Comparison of ENCODE assay signal across 20 cellular contexts in the genomic region with DNA sequence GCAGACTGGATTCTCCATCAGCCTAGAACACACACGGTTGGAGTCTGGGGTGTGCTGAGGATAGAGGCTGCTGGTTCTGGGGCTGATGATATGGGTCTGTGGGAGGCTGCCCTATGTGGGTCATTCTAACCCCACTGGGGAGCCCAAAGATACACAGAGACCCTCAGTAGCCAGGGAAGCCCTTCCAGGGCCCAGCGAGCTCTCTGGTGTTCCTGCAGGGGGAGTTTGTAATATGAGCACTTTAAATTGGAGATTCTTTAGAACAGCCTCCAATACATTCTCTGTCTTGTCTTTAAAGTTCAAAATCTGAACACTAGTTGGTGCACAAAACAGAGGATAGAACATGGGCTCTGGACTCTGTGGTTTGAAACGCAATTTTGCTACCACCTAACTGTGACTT. TPM values are rescaled to one million over a fixed set of nuclear protein-coding genes. Genes with fewer than 3 reads are reported as not detected.
DNase-seq lines count a peak whose midpoint lies in the region; ATAC-seq, FAIRE-seq and TF ChIP-seq lines count a peak whose summit lies in the region.
"Had no signal": no experiment of that assay in that cellular context is flagged by ENCODE, and none has a peak within 500 bp of the region (broad histone marks: within the 10 kb centered on the region; RNA-seq: fewer than 3 reads in every experiment).

No MANE protein-coding gene starts in this region.

- H3K9me3 Mint-ChIP-seq in endodermal cell = no peaks in the 10 kb centered on the region
- H3K9me3 Mint-ChIP-seq: CD8-positive, alpha-beta memory T cell had no signal

- H3K4me3 ChIP-seq in HepG2 (replicated peaks in 1 of 3; ENCODE audit: insufficient read depth in 1 of 3, low read depth in 2 of 3, low read length in 3 of 3) (no peak overlapping the region), right lobe of liver (no peak overlapping the region), OCI-LY7 (ENCODE audit: low read depth, low read length, poor library complexity, severe bottlenecking) (no peak overlapping the region), endodermal cell (ENCODE audit: low read length) (no peak overlapping the region), right cardiac atrium (ENCODE audit: low read length) (no peak overlapping the region), prostate gland (no peak overlapping the region)
- H3K4me3 ChIP-seq: BLaER1 treated with 17β-estradiol and CSF1 and Interleukin-3, amounts not matched to agents 10 nM and 100 nM had no signal

- H4K20me1 ChIP-seq in HepG2 (ENCODE audit: insufficient read depth, low read length) (peaks cover 5% of the 10 kb centered on the region; the same call in 1 of the 2 replicates), OCI-LY7 (ENCODE audit: insufficient read depth, low read length) (no peaks in the 10 kb centered on the region)
- H4K20me1 ChIP-seq: BLaER1 treated with 17β-estradiol and CSF1 and Interleukin-3, amounts not matched to agents 10 nM and 100 nM had no signal

- ATAC-seq in HepG2 = peak; percentile 21
- ATAC-seq in right lobe of liver = no peak
- ATAC-seq in right cardiac atrium = no peak

- no peak overlapping the region for H3K27ac Mint-ChIP-seq in endodermal cell
- H3K27ac Mint-ChIP-seq: CD8-positive, alpha-beta memory T cell had no signal

- H3K9me3 ChIP-seq in HepG2 (ENCODE audit: low read length) (no peaks in the 10 kb centered on the region), right lobe of liver (no peaks in the 10 kb centered on the region), OCI-LY7 (ENCODE audit: low read length) (no peaks in the 10 kb centered on the region), endodermal cell (ENCODE audit: control insufficient read depth, low read length) (no peaks in the 10 kb centered on the region), right cardiac atrium (ENCODE audit: control insufficient read depth, low read length) (no peaks in the 10 kb centered on the region), prostate gland (no peaks in the 10 kb centered on the region)

- TF ChIP-seq RAD21 in HepG2 (CRISPR knock-in tag; IDR thresholded peaks at IDR 0.05) = no peak

- in situ Hi-C loops in HepG2 (cut with HindIII; ENCODE audit: extremely low pct_ligation_motif_present, low pct_unique_long_range_greater_than_20kb) = no loop called here

- CTCF ChIA-PET in HepG2 (lab: Yijun Ruan, JAX; ENCODE audit: low intra/inter-chr PET ratio, low total read pairs) (no interaction called here), OCI-LY7 (lab: Charles Lee; ENCODE audit: unreplicated experiment) (no interaction called here)

- TF ChIP-seq CTCF in HepG2 (CRISPR knock-in tag; IDR thresholded peaks at IDR 0.05) = peak; percentile 24; the same call in 1 of the 2 replicates
- TF ChIP-seq CTCF in right lobe of liver (IDR thresholded peaks at IDR 0.05) = no peak
- TF ChIP-seq CTCF in OCI-LY7 (conservative IDR thresholded peaks at IDR 0.05; ENCODE audit: low read length) = 0 out of 2 replicates have a peak, but pooled peaks have one; percentile 15
- peak; percentile 53 for TF ChIP-seq CTCF in endodermal cell (conservative IDR thresholded peaks at IDR 0.05)
- TF ChIP-seq CTCF in prostate gland (IDR thresholded peaks at IDR 0.05) = no peak

- no peaks in the 10 kb centered on the region for H3K27me3 Mint-ChIP-seq in endodermal cell (ENCODE audit: insufficient read depth)
- H3K27me3 Mint-ChIP-seq: CD8-positive, alpha-beta memory T cell had no signal

- H3K4me1 ChIP-seq in HepG2 (ENCODE audit: insufficient read depth, low read length) (peaks cover 67% of the 10 kb centered on the region), right lobe of liver (peaks cover 0 to 11% (median 5%) of the 10 kb centered on the region in 4 donors), OCI-LY7 (ENCODE audit: insufficient read depth, low read length, poor library complexity, severe bottlenecking) (no peaks in the 10 kb centered on the region), endodermal cell (ENCODE audit: control insufficient read depth, insufficient read depth, low read length) (no peaks in the 10 kb centered on the region), right cardiac atrium (ENCODE audit: control insufficient read depth, insufficient read depth, low read length) (peaks cover 3% of the 10 kb centered on the region), prostate gland (replicated peaks) (no peaks in the 10 kb centered on the region)

- H3K79me2 ChIP-seq in HepG2 (ENCODE audit: insufficient read depth, low read length) = no peaks in the 10 kb centered on the region
- no peaks in the 10 kb centered on the region for H3K79me2 ChIP-seq in OCI-LY7 (ENCODE audit: insufficient read depth, low read depth, low read length)

- peaks cover 0 to 20% of the 10 kb centered on the region in 2 experiments; a peak in 4 of 5 replicates for H3K36me3 ChIP-seq in HepG2 (replicated peaks in 1 of 2; ENCODE audit: control insufficient read depth in 1 of 2, insufficient read depth in 2 of 2, low read length in 2 of 2)
- no peaks in the 10 kb centered on the region for H3K36me3 ChIP-seq in right lobe of liver
- peaks cover 14% of the 10 kb centered on the region for H3K36me3 ChIP-seq in OCI-LY7 (ENCODE audit: insufficient read depth, low read length)
- peaks cover 20% of the 10 kb centered on the region for H3K36me3 ChIP-seq in endodermal cell (ENCODE audit: control insufficient read depth, insufficient read depth, low read length)
- no peaks in the 10 kb centered on the region for H3K36me3 ChIP-seq in prostate gland

- intact Hi-C loops in HepG2 (cut with micrococcal nuclease; ENCODE audit: unreplicated experiment) = loop anchor here (10.0 kb wide), 1 partner anchor 90 kb away; no protein-coding TSS in a partner anchor
- intact Hi-C loops in right lobe of liver (cut with DNase I) = no loop called here
- intact Hi-C loops in OCI-LY7 (cut with micrococcal nuclease; ENCODE audit: unreplicated experiment) = no loop called here
- intact Hi-C loops in right cardiac atrium (cut with DNase I) = no loop called here
- intact Hi-C loops in prostate gland (cut with DNase I) = no loop called here

- H3K4me2 ChIP-seq in HepG2 (ENCODE audit: low read depth, low read length) (no peak overlapping the region), OCI-LY7 (ENCODE audit: low read length) (no peak overlapping the region)
- H3K4me2 ChIP-seq: BLaER1 treated with 17β-estradiol and CSF1 and Interleukin-3, amounts not matched to agents 10 nM and 100 nM had no signal

- H3K4me3 Mint-ChIP-seq in endodermal cell = no peak overlapping the region
- H3K4me3 Mint-ChIP-seq: CD8-positive, alpha-beta memory T cell had no signal

- WGBS in HepG2 (ENCODE audit: low lambda C conversion rate) = 56% methylated on average over 3 of the region's 3 CpGs
- WGBS in right lobe of liver (ENCODE audit: insufficient coverage, low coverage, low lambda C conversion rate, missing lambda C conversion rate) = 94% methylated on average over 2 of the region's 3 CpGs
- 78 to 88% methylated on average over 2 to 3 of the region's 3 CpGs for WGBS in endodermal cell (ENCODE audit: insufficient coverage in 1 of 2, insufficient read length in 1 of 2), 2 experiments
- 78% methylated on average over 3 of the region's 3 CpGs for WGBS in right cardiac atrium
- 73% methylated on average over 3 of the region's 3 CpGs for WGBS in prostate gland

- no peaks in the 10 kb centered on the region for H3K27me3 ChIP-seq in HepG2 (ENCODE audit: control insufficient read depth in 1 of 2, insufficient read depth in 2 of 2, low read length in 2 of 2)
- H3K27me3 ChIP-seq in right lobe of liver = no peaks in the 10 kb centered on the region
- H3K27me3 ChIP-seq in endodermal cell (ENCODE audit: control insufficient read depth, insufficient read depth, low read length, poor library complexity, severe bottlenecking) = no peaks in the 10 kb centered on the region
- H3K27me3 ChIP-seq in right cardiac atrium (ENCODE audit: control insufficient read depth, insufficient read depth) = no peaks in the 10 kb centered on the region
- H3K27me3 ChIP-seq in prostate gland (replicated peaks; ENCODE audit: insufficient read depth) = no peaks in the 10 kb centered on the region
- H3K27me3 ChIP-seq: BLaER1 treated with 17β-estradiol and CSF1 and Interleukin-3, amounts not matched to agents 10 nM and 100 nM had no signal

- DNase-seq in HepG2 (ENCODE audit: low spot score) (peak; percentile 29), right lobe of liver (no peak), OCI-LY7 (ENCODE audit: low spot score) (no peak), endodermal cell (no peak), right cardiac atrium (no peak), NCI-H2081 treated with DMSO at 0.1 percent for 48 hours (lab: John Stamatoyannopoulos, UW) (no peak), prostate gland (ENCODE audit: low spot score) (no peak), activated gamma-delta T cell (lab: John Stamatoyannopoulos, UW) (no peak)
- DNase-seq: CD8-positive, alpha-beta memory T cell; DMS79 treated with DMSO at 0.1 percent for 48 hours; NCI-H1694 treated with DMSO at 0.1 percent for 48 hours; NCI-H2107; NCI-H2227 treated with DMSO at 0.1 percent for 48 hours; NCI-H510A treated with DMSO at 0.1 percent for 48 hours; NCI-H774; OCI-M1; Right ventricle myocardium superior had no signal

- FAIRE-seq in HepG2 (lab: Jason Lieb, UNC) = peak; percentile 90

- POLR2A ChIA-PET in HepG2 (lab: Yijun Ruan, JAX) = interaction anchor here (1.2 to 2.7 kb wide), 2 partner anchors 19 to 21 kb away, joined by 8 to 11 read pairs; no protein-coding TSS in a partner anchor
- POLR2A ChIA-PET in OCI-LY7 (lab: Charles Lee) = interaction anchor here (0.6 kb wide), 1 partner anchor 674 kb away, joined by 3 read pairs; no protein-coding TSS in a partner anchor

- no peaks in the 10 kb centered on the region for H3K4me1 Mint-ChIP-seq in endodermal cell
- H3K4me1 Mint-ChIP-seq: CD8-positive, alpha-beta memory T cell had no signal

- 0 out of 4 replicates have a peak, but pooled peaks of 1 of the 2 experiments have one; percentile 8 for TF ChIP-seq POLR2A in HepG2 (IDR thresholded peaks at IDR 0.05; ENCODE audit: insufficient read depth in 1 of 2, low read depth in 2 of 2, low read length in 2 of 2)
- no peak for TF ChIP-seq POLR2A in right lobe of liver (IDR thresholded peaks at IDR 0.05)
- TF ChIP-seq POLR2A in prostate gland (IDR thresholded peaks at IDR 0.05) = no peak

- H3K36me3 Mint-ChIP-seq in endodermal cell (ENCODE audit: low read depth) = peaks cover 15% of the 10 kb centered on the region

- H3K27ac ChIP-seq in HepG2 (ENCODE audit: extremely low read length, insufficient read depth, low read length) = peak overlapping the region; percentile 39
- no peak overlapping the region for H3K27ac ChIP-seq in right lobe of liver
- no peak overlapping the region for H3K27ac ChIP-seq in OCI-LY7 (ENCODE audit: low read depth, low read length, poor library complexity, severe bottlenecking)
- no peak overlapping the region for H3K27ac ChIP-seq in endodermal cell (ENCODE audit: low read depth, low read length)
- H3K27ac ChIP-seq in right cardiac atrium (ENCODE audit: low read length) = no peak overlapping the region
- no peak overlapping the region for H3K27ac ChIP-seq in prostate gland
- H3K27ac ChIP-seq: BLaER1 treated with 17β-estradiol and CSF1 and Interleukin-3, amounts not matched to agents 10 nM and 100 nM had no signal

- BruUV-seq in HepG2 (replicated peaks; lab: Mats Ljungman, UMichigan) (TSS peak; percentile 1), OCI-LY7 (replicated peaks; lab: Mats Ljungman, UMichigan) (no TSS peak)

- H2AFZ ChIP-seq in HepG2 (ENCODE audit: low read length) (no peak overlapping the region), OCI-LY7 (ENCODE audit: low read length) (no peak overlapping the region)

- H3K9me2 ChIP-seq in OCI-LY7 (ENCODE audit: insufficient read depth, low read length) = no peaks in the 10 kb centered on the region

- TF ChIP-seq EP300 in HepG2 (IDR thresholded peaks at IDR 0.05; ENCODE audit: low read depth in 2 of 2, low read length in 2 of 2) (no peak), HepG2 (CRISPR knock-in tag; IDR thresholded peaks at IDR 0.05; ENCODE audit: borderline replicate concordance) (no peak)

- no peak overlapping the region for H3K9ac ChIP-seq in HepG2 (ENCODE audit: insufficient read depth, low read depth, low read length)
- no peak overlapping the region for H3K9ac ChIP-seq in endodermal cell (ENCODE audit: extremely low read depth, low read length, poor library complexity, severe bottlenecking)
- H3K9ac ChIP-seq: BLaER1 treated with 17β-estradiol and CSF1 and Interleukin-3, amounts not matched to agents 10 nM and 100 nM had no signal

RNA-seq across cellular contexts. Expression of gene ACTL7A, which starts 2.4 kb away (rescaled TPM):
- total RNA-seq in HepG2 (2016; rRNA removed; fragmentation: Illumina TruSeq; extraction: Trizol) = not detected in 2 replicates
- not detected in 2 replicates for total RNA-seq in HepG2 (2016; cell fraction: cytosol; rRNA removed; fragmentation: Illumina TruSeq; extraction: Trizol; ENCODE audit: low read depth)
- total RNA-seq in HepG2 (2016; cell fraction: insoluble cytoplasmic fraction; rRNA removed; fragmentation: Illumina TruSeq; extraction: Trizol) = not detected in 2 replicates
- not detected in 2 replicates for total RNA-seq in HepG2 (2016; cell fraction: membrane; rRNA removed; fragmentation: Illumina TruSeq; extraction: Trizol)
- not detected in 2 replicates for total RNA-seq in HepG2 (2016; cell fraction: nucleus; rRNA removed; fragmentation: Illumina TruSeq; extraction: Trizol)
- polyA plus RNA-seq in HepG2 (2011; rRNA removed) = not detected in 2 replicates
- not detected in 2 replicates for polyA plus RNA-seq in HepG2 (2011; cell fraction: cytosol; rRNA removed)
- polyA plus RNA-seq in HepG2 (2011; cell fraction: nucleus; rRNA removed) = not detected in 2 replicates
- polyA plus RNA-seq in HepG2 (2012) = not detected in 2 replicates
- not detected in 2 replicates for polyA plus RNA-seq in HepG2 (2016; cell fraction: cytosol; fragmentation: Illumina TruSeq; extraction: Trizol; ENCODE audit: low read depth)
- not detected in 2 replicates for polyA plus RNA-seq in HepG2 (2016; cell fraction: insoluble cytoplasmic fraction; fragmentation: Illumina TruSeq; extraction: Trizol; ENCODE audit: low read depth)
- not detected in 2 replicates for polyA plus RNA-seq in HepG2 (2016; cell fraction: membrane; fragmentation: Illumina TruSeq; extraction: Trizol; ENCODE audit: low read depth)
- polyA plus RNA-seq in HepG2 (2016; cell fraction: nucleus; fragmentation: Illumina TruSeq; extraction: Trizol; ENCODE audit: insufficient read depth, low read depth) = not detected in 2 replicates
- not detected in 2 replicates for polyA minus RNA-seq in HepG2 (2011; rRNA and poly(A)+ RNA removed; ENCODE audit: low replicate concordance)
- not detected in 2 replicates for polyA minus RNA-seq in HepG2 (2011; cell fraction: cytosol; rRNA and poly(A)+ RNA removed)
- not detected in 2 replicates for polyA minus RNA-seq in HepG2 (2011; cell fraction: nucleus; rRNA and poly(A)+ RNA removed)
- not detected for total RNA-seq in right lobe of liver
- not detected in 2 replicates for total RNA-seq in OCI-LY7 (2014; rRNA removed; shearing (Covaris generic))
- total RNA-seq in OCI-LY7 (2022) = not detected in 2 replicates
- total RNA-seq in endodermal cell = not detected
- not detected for polyA plus RNA-seq in endodermal cell (2013, experiment 1 of 2)
- polyA plus RNA-seq in endodermal cell (2013, experiment 2 of 2) = not detected
- not detected for total RNA-seq in right cardiac atrium
- not detected for polyA plus RNA-seq in right cardiac atrium
- total RNA-seq in prostate gland = 10 to 100 TPM in 1 of 2 donors, not detected in 1; 10.1 TPM
- total RNA-seq: A172; CD8-positive, alpha-beta memory T cell; G401; Right ventricle myocardium superior had no signal
- polyA plus RNA-seq: CD8-positive, alpha-beta memory T cell had no signal

RNA-seq across cellular contexts. Expression of gene ACTL7B, which starts 8.7 kb away (rescaled TPM):
- 0.07 TPM in 1 of 2 replicates, not detected in the other for total RNA-seq in HepG2 (2016; rRNA removed; fragmentation: Illumina TruSeq; extraction: Trizol)
- not detected in 2 replicates for total RNA-seq in HepG2 (2016; cell fraction: cytosol; rRNA removed; fragmentation: Illumina TruSeq; extraction: Trizol; ENCODE audit: low read depth)
- 0.13 TPM in 1 of 2 replicates, not detected in the other for total RNA-seq in HepG2 (2016; cell fraction: insoluble cytoplasmic fraction; rRNA removed; fragmentation: Illumina TruSeq; extraction: Trizol)
- not detected in 2 replicates for total RNA-seq in HepG2 (2016; cell fraction: membrane; rRNA removed; fragmentation: Illumina TruSeq; extraction: Trizol)
- 0.50 and 0.60 TPM in 2 replicates for total RNA-seq in HepG2 (2016; cell fraction: nucleus; rRNA removed; fragmentation: Illumina TruSeq; extraction: Trizol)
- polyA plus RNA-seq in HepG2 (2011; rRNA removed) = 0.07 and 0.11 TPM in 2 replicates
- polyA plus RNA-seq in HepG2 (2011; cell fraction: cytosol; rRNA removed) = 0.04 TPM in 1 of 2 replicates, not detected in the other
- 0.90 and 1.2 TPM in 2 replicates for polyA plus RNA-seq in HepG2 (2011; cell fraction: nucleus; rRNA removed)
- polyA plus RNA-seq in HepG2 (2012) = 0.07 TPM in 1 of 2 replicates, not detected in the other
- polyA plus RNA-seq in HepG2 (2016; cell fraction: cytosol; fragmentation: Illumina TruSeq; extraction: Trizol; ENCODE audit: low read depth) = not detected in 2 replicates
- polyA plus RNA-seq in HepG2 (2016; cell fraction: insoluble cytoplasmic fraction; fragmentation: Illumina TruSeq; extraction: Trizol; ENCODE audit: low read depth) = not detected in 2 replicates
- polyA plus RNA-seq in HepG2 (2016; cell fraction: membrane; fragmentation: Illumina TruSeq; extraction: Trizol; ENCODE audit: low read depth) = not detected in 2 replicates
- polyA plus RNA-seq in HepG2 (2016; cell fraction: nucleus; fragmentation: Illumina TruSeq; extraction: Trizol; ENCODE audit: insufficient read depth, low read depth) = 0.81 and 0.96 TPM in 2 replicates
- polyA minus RNA-seq in HepG2 (2011; rRNA and poly(A)+ RNA removed; ENCODE audit: low replicate concordance) = 0.09 and 0.16 TPM in 2 replicates
- not detected in 2 replicates for polyA minus RNA-seq in HepG2 (2011; cell fraction: cytosol; rRNA and poly(A)+ RNA removed)
- 1.4 and 2.0 TPM in 2 replicates for polyA minus RNA-seq in HepG2 (2011; cell fraction: nucleus; rRNA and poly(A)+ RNA removed)
- not detected for total RNA-seq in right lobe of liver
- total RNA-seq in OCI-LY7 (2014; rRNA removed; shearing (Covaris generic)) = not detected in 2 replicates
- not detected in 2 replicates for total RNA-seq in OCI-LY7 (2022)
- not detected for total RNA-seq in endodermal cell
- polyA plus RNA-seq in endodermal cell (2013, experiment 1 of 2) = not detected
- not detected for polyA plus RNA-seq in endodermal cell (2013, experiment 2 of 2)
- not detected for total RNA-seq in right cardiac atrium
- not detected for polyA plus RNA-seq in right cardiac atrium
- total RNA-seq in prostate gland = 10 to 100 TPM in 1 of 2 donors, not detected in 1; 11.1 TPM
- total RNA-seq: A172; CD8-positive, alpha-beta memory T cell; G401; Right ventricle myocardium superior had no signal
- polyA plus RNA-seq: CD8-positive, alpha-beta memory T cell had no signal

Comparison
In these comparisons a context has a peak if more than half of its experiments do, and no peak if none do; other contexts are left out.
1. CTCF ChIP-seq: peak in HepG2 (single experiment), OCI-LY7 (single experiment) and endodermal cell (single experiment); none in right lobe of liver (0 of 4) and prostate gland (0 of 4).